Comparison of ENCODE assay signal across 26 cellular contexts in the genomic region with DNA sequence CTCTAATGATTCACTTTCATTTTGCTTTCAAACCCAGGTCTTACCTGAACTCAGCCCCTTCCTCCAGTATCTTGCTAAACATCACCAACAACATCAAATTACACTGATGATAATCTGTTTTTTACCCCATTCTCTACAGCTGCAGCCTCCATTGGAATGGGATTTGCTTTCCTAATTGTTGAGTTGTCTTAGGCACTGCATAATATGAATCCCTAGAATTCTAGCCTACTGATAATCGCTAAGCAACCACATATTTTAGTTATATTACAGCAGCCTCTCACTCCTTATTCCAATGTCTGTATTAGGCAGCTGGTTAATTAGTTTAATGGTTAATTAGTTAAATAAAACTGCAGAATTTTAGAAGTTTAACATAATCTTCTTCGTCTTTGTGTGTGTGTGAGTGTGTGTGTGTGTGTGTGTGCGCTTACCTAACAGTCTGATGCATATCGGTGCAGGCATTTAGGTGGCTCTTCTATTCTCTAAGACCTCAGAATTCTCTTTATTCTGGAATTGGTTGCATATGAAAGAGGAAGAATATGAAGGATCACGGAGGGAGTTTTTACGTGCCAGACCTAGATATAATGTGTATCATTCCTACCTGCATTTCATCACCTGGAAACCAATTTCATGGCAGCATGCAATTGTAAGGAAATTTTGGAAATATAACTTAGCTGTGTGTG. TPM values are rescaled to one million over a fixed set of nuclear protein-coding genes. Genes with fewer than 3 reads are reported as not detected.
DNase-seq lines count a peak whose midpoint lies in the region; ATAC-seq, FAIRE-seq and TF ChIP-seq lines count a peak whose summit lies in the region.
"Had no signal": no experiment of that assay in that cellular context is flagged by ENCODE, and none has a peak within 500 bp of the region (broad histone marks: within the 10 kb centered on the region; RNA-seq: fewer than 3 reads in every experiment).

No MANE protein-coding gene starts in this region.

- H3K4me2 ChIP-seq in astrocyte (ENCODE audit: low read length): peak overlapping the region; percentile 33
- H3K4me2 ChIP-seq: BLaER1, GM23338 had no signal

- no peak overlapping the region for H3K9ac ChIP-seq in astrocyte (ENCODE audit: low read length)
- H3K9ac ChIP-seq: BLaER1 had no signal

- H3K9me3 Mint-ChIP-seq in astrocyte (ENCODE audit: unreplicated experiment): no peaks in the 10 kb centered on the region
- no peaks in the 10 kb centered on the region for H3K9me3 Mint-ChIP-seq in T-cell
- H3K9me3 Mint-ChIP-seq: endodermal cell; GM23338; IgD-negative memory B cell; naive thymus-derived CD4-positive, alpha-beta T cell had no signal

- peak; percentile 17 for FAIRE-seq in astrocyte (lab: Jason Lieb, UNC)

- no peak overlapping the region for H3K4me3 ChIP-seq in cardiac muscle cell
- no peak overlapping the region for H3K4me3 ChIP-seq in astrocyte (ENCODE audit: insufficient read depth, low read depth, low read length)
- H3K4me3 ChIP-seq: BLaER1, colonic mucosa, GM23338 had no signal

- H3K27me3 Mint-ChIP-seq in astrocyte (ENCODE audit: low read depth, unreplicated experiment): no peaks in the 10 kb centered on the region
- peaks cover 0 to 3% of the 10 kb centered on the region in 2 donors for H3K27me3 Mint-ChIP-seq in T-cell
- H3K27me3 Mint-ChIP-seq: IgD-negative memory B cell had no signal

- no peak overlapping the region for H3K27ac ChIP-seq in cardiac muscle cell
- H3K27ac ChIP-seq in astrocyte (ENCODE audit: low read depth, low read length): peak overlapping the region; percentile 51
- H3K27ac ChIP-seq: 22Rv1, BLaER1, colonic mucosa had no signal

- DNase-seq in cardiac muscle cell (ENCODE audit: low read depth in 1 of 2, low spot score in 1 of 2): peak; percentile 27 to 69
- no peak for DNase-seq in Right ventricle myocardium superior
- peak; percentile 81 for DNase-seq in astrocyte (ENCODE audit: low read depth)
- DNase-seq in kidney glomerular epithelial cell (lab: John Stamatoyannopoulos, UW): peak; percentile 34
- DNase-seq in NCI-H524 treated with DMSO at 0.1 percent for 48 hours (lab: John Stamatoyannopoulos, UW): no peak
- no peak for DNase-seq in cerebellar cortex (ENCODE audit: low spot score)
- DNase-seq in T-cell: no peak
- DNase-seq in NCI-H1417 (lab: John Stamatoyannopoulos, UW): no peak
- DNase-seq: activated CD4-positive, CD25-positive, alpha-beta regulatory T cell treated with anti-CD3 and anti-CD28 coated beads, Interleukin-2, amount 50 U/mL, for 72 hours; activated CD8-positive, alpha-beta memory T cell treated with anti-CD3 and anti-CD28 coated beads for 24 hours; activated naive CD4-positive, alpha-beta T cell treated with anti-CD3 and anti-CD28 coated beads, Interleukin-2, amount 50 U/mL, for 16 hours; activated T-cell treated with anti-CD3 and anti-CD28 coated beads, Interleukin-2, amount 50 U/mL, for 48 hours; colonic mucosa; endodermal cell; left cardiac atrium; MM.1S; naive thymus-derived CD4-positive, alpha-beta T cell; NCI-H1436 treated with DMSO at 0.1 percent for 48 hours; NCI-H2171 treated with DMSO at 0.1 percent for 48 hours; retina; stimulated activated CD4-positive, alpha-beta T cell treated with anti-CD3 and anti-CD28 coated beads, Interleukin-4, amount 100 ng/mL, for 24 hours; stimulated activated naive CD8-positive, alpha-beta T cell treated with anti-CD3 and anti-CD28 coated beads, Interleukin-15, Interleukin-2, amounts not matched to agents 100 U/mL and 50 U/mL, for 24 hours had no signal

- H3K27me3 ChIP-seq in cardiac muscle cell: no peaks in the 10 kb centered on the region
- no peaks in the 10 kb centered on the region for H3K27me3 ChIP-seq in astrocyte (ENCODE audit: insufficient read depth, low read length)
- H3K27me3 ChIP-seq: BLaER1, colonic mucosa had no signal

- H3K36me3 Mint-ChIP-seq in astrocyte (ENCODE audit: low read depth, unreplicated experiment): no peaks in the 10 kb centered on the region
- no peaks in the 10 kb centered on the region for H3K36me3 Mint-ChIP-seq in T-cell
- H3K36me3 Mint-ChIP-seq: IgD-negative memory B cell; naive thymus-derived CD4-positive, alpha-beta T cell had no signal

- H4K20me1 ChIP-seq in astrocyte (ENCODE audit: insufficient read depth, low read length): no peaks in the 10 kb centered on the region
- H4K20me1 ChIP-seq: BLaER1 had no signal

- H3K27ac Mint-ChIP-seq in astrocyte (ENCODE audit: unreplicated experiment) (no peak overlapping the region), T-cell (no peak overlapping the region)
- H3K27ac Mint-ChIP-seq: endodermal cell; GM23338; naive thymus-derived CD4-positive, alpha-beta T cell had no signal

- ATAC-seq in Right ventricle myocardium superior (ENCODE audit: poor library complexity) (no peak), T-cell (replicated peaks in 1 of 4) (no peak)
- ATAC-seq: GM23338; naive thymus-derived CD4-positive, alpha-beta T cell; stimulated activated naive CD8-positive, alpha-beta T cell treated with anti-CD3 and anti-CD28 coated beads, Interleukin-15, Interleukin-2, amounts not matched to agents 100 U/mL and 50 U/mL, for 24 hours had no signal

- intact Hi-C loops in Right ventricle myocardium superior (cut with DNase I): no loop called here

- CTCF ChIA-PET in T-cell (lab: Charles Lee): no interaction called here

- H3K36me3 ChIP-seq in cardiac muscle cell (no peaks in the 10 kb centered on the region), astrocyte (ENCODE audit: insufficient read depth, low read length) (no peaks in the 10 kb centered on the region)
- H3K36me3 ChIP-seq: BLaER1, colonic mucosa had no signal

- H3K79me2 ChIP-seq in astrocyte (ENCODE audit: insufficient read depth, low read length): no peaks in the 10 kb centered on the region

- no peaks in the 10 kb centered on the region for H3K9me3 ChIP-seq in cardiac muscle cell (ENCODE audit: low read depth)
- H3K9me3 ChIP-seq in astrocyte (ENCODE audit: insufficient read depth, low read depth, low read length): no peaks in the 10 kb centered on the region
- H3K9me3 ChIP-seq: BLaER1, colonic mucosa had no signal

- POLR2A ChIA-PET in T-cell (lab: Charles Lee): no interaction called here

- no peak for TF ChIP-seq CTCF in cardiac muscle cell (IDR thresholded peaks at IDR 0.05; ENCODE audit: low read depth, low read length)
- no peak for TF ChIP-seq CTCF in astrocyte (IDR thresholded peaks at IDR 0.05; ENCODE audit: insufficient read depth, low read depth, low read length)

- peaks cover 28% of the 10 kb centered on the region for H3K4me1 Mint-ChIP-seq in astrocyte (ENCODE audit: low read depth, unreplicated experiment)
- peaks cover 1 to 2% (median 1%) of the 10 kb centered on the region in 3 donors for H3K4me1 Mint-ChIP-seq in T-cell

- H3K4me3 Mint-ChIP-seq in astrocyte (ENCODE audit: unreplicated experiment) (no peak overlapping the region), T-cell (no peak overlapping the region)
- H3K4me3 Mint-ChIP-seq: endodermal cell; GM23338; IgD-negative memory B cell; naive thymus-derived CD4-positive, alpha-beta T cell had no signal

- H2AFZ ChIP-seq in astrocyte (ENCODE audit: low read depth, low read length): no peak overlapping the region
- H2AFZ ChIP-seq: GM23338 had no signal

- H3K4me1 ChIP-seq in cardiac muscle cell (ENCODE audit: low read depth): no peaks in the 10 kb centered on the region
- H3K4me1 ChIP-seq in astrocyte (ENCODE audit: insufficient read depth, low read length): peaks cover 11% of the 10 kb centered on the region
- H3K4me1 ChIP-seq: colonic mucosa had no signal

RNA-seq across cellular contexts. Expression of gene COMMD8, which starts 5.3 kb away (rescaled TPM):
- total RNA-seq in cardiac muscle cell (7.3 and 11.8 TPM in 2 replicates), Right ventricle myocardium superior (13.1 TPM), astrocyte (22.5 and 23.5 TPM in 2 replicates), T-cell (10 to 100 TPM in 4 of 5 donors, 1 to 10 TPM in 1; 8.2 to 17.0 (median 15.7) TPM)
- 30.9 and 41.1 TPM in 2 replicates for polyA plus RNA-seq in cardiac muscle cell

RNA-seq across cellular contexts. Expression of gene ATP10D, which starts 16.2 kb away (rescaled TPM):
- total RNA-seq in cardiac muscle cell (6.3 and 7.7 TPM in 2 replicates), Right ventricle myocardium superior (7.5 TPM), astrocyte (69.6 and 75.8 TPM in 2 replicates), T-cell (1 to 10 TPM; 2.3 to 8.0 (median 5.0) TPM)
- 5.5 and 7.9 TPM in 2 replicates for polyA plus RNA-seq in cardiac muscle cell

Comparison
In these comparisons a context has a peak if more than half of its experiments do, and no peak if none do; other contexts are left out.
1. DNase-seq: peak in cardiac muscle cell (2 of 2), astrocyte (single experiment) and kidney glomerular epithelial cell (single experiment); none in Right ventricle myocardium superior (single experiment), NCI-H524 treated with DMSO at 0.1 percent for 48 hours (single experiment), cerebellar cortex (single experiment), T-cell (0 of 34) and NCI-H1417 (0 of 3).